Comparison of ENCODE assay signal across 9 cellular contexts in genomic region chr4:6199344-6199921, GRCh38. TPM values are rescaled to one million over a fixed set of nuclear protein-coding genes. Genes with fewer than 3 reads are reported as not detected.
DNase-seq lines count a peak whose midpoint lies in the region; ATAC-seq and TF ChIP-seq lines count a peak whose summit lies in the region.
"Had no signal": no experiment of that assay in that cellular context is flagged by ENCODE, and none has a peak within 500 bp of the region (broad histone marks: within the 10 kb centered on the region; RNA-seq: fewer than 3 reads in every experiment).

No MANE protein-coding gene starts in this region.

- H3K27ac ChIP-seq in mesodermal cell (ENCODE audit: low read depth, low read length, severe bottlenecking), result no peak overlapping the region
- no peak overlapping the region for H3K27ac ChIP-seq in vagina

- no peak for TF ChIP-seq POLR2A in vagina (IDR thresholded peaks at IDR 0.05)

- peaks cover 34% of the 10 kb centered on the region for H3K4me1 Mint-ChIP-seq in activated T-helper 2 cell treated with anti-CD3 and anti-CD28 coated beads, Interferon-gamma antibody, Interleukin-2, Interleukin-4, amounts not matched to agents 10 μg/mL and 5 μg/mL and 100 μg/mL, durations not matched to agents 14 hours and 24 hours and 36 hours (ENCODE audit: low read depth)

- H3K4me3 ChIP-seq in mesodermal cell (ENCODE audit: extremely low read depth, insufficient read depth, low read length, poor library complexity, severe bottlenecking) (peak overlapping the region; percentile 50), vagina (peak overlapping the region; percentile 46 to 48)

- H3K36me3 Mint-ChIP-seq in activated T-helper 2 cell treated with anti-CD3 and anti-CD28 coated beads, Interferon-gamma antibody, Interleukin-2, Interleukin-4, amounts not matched to agents 10 μg/mL and 5 μg/mL and 100 μg/mL, durations not matched to agents 14 hours and 24 hours and 36 hours (ENCODE audit: low read depth), result peaks cover 9% of the 10 kb centered on the region

- peaks cover 17% of the 10 kb centered on the region for H3K27me3 Mint-ChIP-seq in activated T-helper 2 cell treated with anti-CD3 and anti-CD28 coated beads, Interferon-gamma antibody, Interleukin-2, Interleukin-4, amounts not matched to agents 10 μg/mL and 5 μg/mL and 100 μg/mL, durations not matched to agents 14 hours and 24 hours and 36 hours (ENCODE audit: low read depth)

- H3K4me1 ChIP-seq in mesodermal cell (ENCODE audit: control insufficient read depth, insufficient read depth, low read length, poor library complexity, severe bottlenecking), result no peaks in the 10 kb centered on the region
- H3K4me1 ChIP-seq in vagina, result peaks cover 18% of the 10 kb centered on the region

- H3K27me3 ChIP-seq in vagina, result no peaks in the 10 kb centered on the region

- DNase-seq in stimulated activated CD4-positive, alpha-beta T cell treated with anti-CD3 and anti-CD28 coated beads, Interleukin-12 subunit alpha, Interleukin-12 subunit beta, amount 100 ng/mL, for 4 hours, result peak; percentile 10
- DNase-seq in stimulated activated CD4-positive, alpha-beta T cell treated with anti-CD3 and anti-CD28 coated beads, Interleukin-4, amount 100 ng/mL, for 24 hours, result no peak
- peak; percentile 29 for DNase-seq in activated T-helper 2 cell treated with anti-CD3 and anti-CD28 coated beads, Interferon-gamma antibody, Interleukin-2, Interleukin-4, amounts not matched to agents 10 μg/mL and 5 μg/mL and 100 μg/mL, durations not matched to agents 14 hours and 24 hours and 36 hours (ENCODE audit: low spot score)
- DNase-seq in vagina (ENCODE audit: extremely low spot score in 2 of 2) (no peak), inferior parietal cortex (ENCODE audit: extremely low spot score) (no peak), 8988T (no peak)

- ATAC-seq in HG03139 (IDR thresholded peaks at IDR 0.05; ENCODE audit: unreplicated experiment), result no peak

- no peak for TF ChIP-seq CTCF in vagina (IDR thresholded peaks at IDR 0.05)

- H3K36me3 ChIP-seq in mesodermal cell (ENCODE audit: control insufficient read depth, insufficient read depth, low read length) (no peaks in the 10 kb centered on the region), vagina (no peaks in the 10 kb centered on the region)

- intact Hi-C loops in activated T-helper 2 cell treated with anti-CD3 and anti-CD28 coated beads, Interferon-gamma antibody, Interleukin-2, Interleukin-4, amounts not matched to agents 10 μg/mL and 5 μg/mL and 100 μg/mL, durations not matched to agents 14 hours and 24 hours and 36 hours (cut with micrococcal nuclease), result loop anchor here (1.0 kb wide), 1 partner anchor 64 kb away; no protein-coding TSS in a partner anchor
- intact Hi-C loops in vagina (cut with DNase I), result no loop called here

- H3K4me3 Mint-ChIP-seq in activated T-helper 2 cell treated with anti-CD3 and anti-CD28 coated beads, Interferon-gamma antibody, Interleukin-2, Interleukin-4, amounts not matched to agents 10 μg/mL and 5 μg/mL and 100 μg/mL, durations not matched to agents 14 hours and 24 hours and 36 hours (ENCODE audit: low read depth), result peak overlapping the region; percentile 84

- H3K9me3 Mint-ChIP-seq in activated T-helper 2 cell treated with anti-CD3 and anti-CD28 coated beads, Interferon-gamma antibody, Interleukin-2, Interleukin-4, amounts not matched to agents 10 μg/mL and 5 μg/mL and 100 μg/mL, durations not matched to agents 14 hours and 24 hours and 36 hours, result peaks cover 4% of the 10 kb centered on the region

- 1 to 2% methylated on average over 41 to 49 of the region's 60 CpGs for WGBS in mesodermal cell (ENCODE audit: insufficient coverage in 2 of 2), 2 experiments

- peak overlapping the region; percentile 38 for H3K27ac Mint-ChIP-seq in activated T-helper 2 cell treated with anti-CD3 and anti-CD28 coated beads, Interferon-gamma antibody, Interleukin-2, Interleukin-4, amounts not matched to agents 10 μg/mL and 5 μg/mL and 100 μg/mL, durations not matched to agents 14 hours and 24 hours and 36 hours

- H3K9me3 ChIP-seq in mesodermal cell (ENCODE audit: control insufficient read depth, low read length) (no peaks in the 10 kb centered on the region), vagina (no peaks in the 10 kb centered on the region)

RNA-seq across cellular contexts. Expression of gene JAKMIP1, which starts 0.9 kb away (rescaled TPM):
- 11.3 and 12.3 TPM in 2 replicates for total RNA-seq in activated T-helper 2 cell treated with anti-CD3 and anti-CD28 coated beads, Interferon-gamma antibody, Interleukin-2, Interleukin-4, amounts not matched to agents 10 μg/mL and 5 μg/mL and 100 μg/mL, durations not matched to agents 14 hours and 24 hours and 36 hours
- 0.66 TPM for polyA plus RNA-seq in mesodermal cell (2013, experiment 1 of 2)
- polyA plus RNA-seq in mesodermal cell (2013, experiment 2 of 2), result not detected
- total RNA-seq in vagina, result 5.2 TPM
- total RNA-seq: fibroblast of lung had no signal
- polyA plus RNA-seq: fibroblast of lung had no signal

Comparison
In these comparisons a context has a peak if more than half of its experiments do, and no peak if none do; other contexts are left out.
1. DNase-seq: peak in stimulated activated CD4-positive, alpha-beta T cell treated with anti-CD3 and anti-CD28 coated beads, Interleukin-12 subunit alpha, Interleukin-12 subunit beta, amount 100 ng/mL, for 4 hours (single experiment) and activated T-helper 2 cell treated with anti-CD3 and anti-CD28 coated beads, Interferon-gamma antibody, Interleukin-2, Interleukin-4, amounts not matched to agents 10 μg/mL and 5 μg/mL and 100 μg/mL, durations not matched to agents 14 hours and 24 hours and 36 hours (single experiment); none in stimulated activated CD4-positive, alpha-beta T cell treated with anti-CD3 and anti-CD28 coated beads, Interleukin-4, amount 100 ng/mL, for 24 hours (single experiment), vagina (0 of 2), inferior parietal cortex (single experiment) and 8988T (single experiment).